35 cellular contexts compared by ENCODE assay signal in the genomic region with DNA sequence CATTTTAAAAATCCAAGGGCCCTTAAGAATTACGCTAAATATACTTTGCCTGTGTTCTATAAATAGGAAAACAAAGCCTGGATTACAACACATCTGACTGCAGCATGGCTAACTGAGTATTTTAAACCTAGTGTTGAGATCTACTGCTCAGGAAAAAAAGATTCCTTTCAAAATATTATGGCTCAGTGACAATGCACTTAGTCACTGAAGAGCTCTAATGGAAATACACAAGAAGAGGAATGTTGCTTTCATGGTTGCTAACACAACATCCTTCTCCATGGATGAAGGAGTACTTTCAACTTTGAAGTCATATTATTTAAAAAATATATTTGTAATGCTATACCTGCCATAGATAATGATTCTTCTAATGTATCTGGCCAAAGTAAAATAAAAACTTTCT.
"Had no signal": no experiment of that assay in that cellular context is flagged by ENCODE, and none has a peak within 500 bp of the region (broad histone marks: within the 10 kb centered on the region; RNA-seq: fewer than 3 reads in every experiment).

No MANE protein-coding gene starts in this region.

- DNase-seq: activated CD4-positive, alpha-beta T cell treated with anti-CD3 and anti-CD28 coated beads for 4 hours; activated CD4-positive, alpha-beta T cell treated with anti-CD3 and anti-CD28 coated beads, Interleukin-2, amount 50 U/mL, for 4 hours; activated CD8-positive, alpha-beta memory T cell treated with anti-CD3 and anti-CD28 coated beads for 24 hours; activated effector memory CD4-positive, alpha-beta T cell treated with anti-CD3 and anti-CD28 coated beads, Interleukin-2, amount 50 U/mL, for 16 hours; activated naive CD4-positive, alpha-beta T cell treated with anti-CD3 and anti-CD28 coated beads for 36 hours; activated naive CD8-positive, alpha-beta T cell treated with anti-CD3 and anti-CD28 coated beads for 36 hours; adrenal gland; aorta; body of pancreas; caudate nucleus; cortex of kidney; gastrocnemius medialis; glutamatergic neuron; left colon; midbrain; naive thymus-derived CD4-positive, alpha-beta T cell; nucleus accumbens; pancreas; stimulated activated CD4-positive, alpha-beta T cell treated with anti-CD3 and anti-CD28 coated beads, Interleukin-2, amount 100 ng/mL, for 24 hours; stimulated activated naive CD4-positive, alpha-beta T cell; T-helper 1 cell; tibial artery; upper lobe of right lung had no signal

- H3K27me3 ChIP-seq: adrenal gland, gastrocnemius medialis, pancreas, right atrium auricular region, suprapubic skin, tibial artery, upper lobe of right lung had no signal

- H3K36me3 ChIP-seq: adrenal gland, gastrocnemius medialis, pancreas, prostate gland, right atrium auricular region, suprapubic skin, tibial artery, upper lobe of right lung had no signal

- H3K4me3 ChIP-seq: adrenal gland, body of pancreas, gastrocnemius medialis, pancreas, prostate gland, right atrium auricular region, smooth muscle cell, suprapubic skin, tibial artery, upper lobe of right lung had no signal

- H3K4me2 ChIP-seq: smooth muscle cell had no signal

- H3K36me3 Mint-ChIP-seq: activated naive CD8-positive, alpha-beta T cell treated with anti-CD3 and anti-CD28 coated beads for 36 hours; memory B cell; naive thymus-derived CD4-positive, alpha-beta T cell had no signal

- H3K27ac Mint-ChIP-seq: activated naive CD4-positive, alpha-beta T cell treated with anti-CD3 and anti-CD28 coated beads for 36 hours; activated naive CD8-positive, alpha-beta T cell treated with anti-CD3 and anti-CD28 coated beads for 36 hours; activated T-helper 1 cell treated with anti-CD3 and anti-CD28 coated beads, Interleukin-12 subunit alpha, Interleukin-12 subunit beta, Interleukin-2, Interleukin-4 antibody, amounts not matched to agents 30 ng/mL and 10 ng/mL and 1 ng/mL, durations not matched to agents 14 hours and 24 hours and 36 hours; memory B cell; naive thymus-derived CD4-positive, alpha-beta T cell; T-helper 2 cell treated with Interferon-gamma antibody and Interleukin-4, amounts not matched to agents 5 μg/mL and 100 μg/mL, for 36 hours had no signal

- H3K27me3 Mint-ChIP-seq: activated naive CD8-positive, alpha-beta T cell treated with anti-CD3 and anti-CD28 coated beads for 36 hours; memory B cell; naive thymus-derived CD4-positive, alpha-beta T cell had no signal

- H3K27ac ChIP-seq: adrenal gland, body of pancreas, gastrocnemius medialis, pancreas, prostate gland, right atrium auricular region, suprapubic skin, tibial artery, upper lobe of right lung, VCaP had no signal

- H3K9me3 Mint-ChIP-seq: activated T-helper 1 cell treated with anti-CD3 and anti-CD28 coated beads, Interleukin-12 subunit alpha, Interleukin-12 subunit beta, Interleukin-2, Interleukin-4 antibody, amounts not matched to agents 30 ng/mL and 10 ng/mL and 1 ng/mL, durations not matched to agents 14 hours and 24 hours and 36 hours; neural crest cell; T-helper 2 cell treated with Interferon-gamma antibody and Interleukin-4, amounts not matched to agents 5 μg/mL and 100 μg/mL, for 36 hours had no signal

- ATAC-seq: body of pancreas; esophagus mucosa; gastrocnemius medialis; left colon; naive thymus-derived CD4-positive, alpha-beta T cell; pancreas; upper lobe of right lung had no signal

- H3K4me1 ChIP-seq: adrenal gland, body of pancreas, gastrocnemius medialis, pancreas, prostate gland, right atrium auricular region, suprapubic skin, tibial artery, upper lobe of right lung had no signal

- H3K4me3 Mint-ChIP-seq: activated naive CD4-positive, alpha-beta T cell treated with anti-CD3 and anti-CD28 coated beads for 36 hours; activated naive CD8-positive, alpha-beta T cell treated with anti-CD3 and anti-CD28 coated beads for 36 hours; activated T-helper 1 cell treated with anti-CD3 and anti-CD28 coated beads, Interleukin-12 subunit alpha, Interleukin-12 subunit beta, Interleukin-2, Interleukin-4 antibody, amounts not matched to agents 30 ng/mL and 10 ng/mL and 1 ng/mL, durations not matched to agents 14 hours and 24 hours and 36 hours; memory B cell; naive thymus-derived CD4-positive, alpha-beta T cell; neural crest cell; T-helper 2 cell treated with Interferon-gamma antibody and Interleukin-4, amounts not matched to agents 5 μg/mL and 100 μg/mL, for 36 hours had no signal

- H3K9me3 ChIP-seq: adrenal gland, body of pancreas, gastrocnemius medialis, pancreas, prostate gland, suprapubic skin, upper lobe of right lung had no signal

- FAIRE-seq: endothelial cell of umbilical vein, keratinocyte, pancreas had no signal

- H3K4me1 Mint-ChIP-seq: activated naive CD8-positive, alpha-beta T cell treated with anti-CD3 and anti-CD28 coated beads for 36 hours; memory B cell; naive thymus-derived CD4-positive, alpha-beta T cell; neural crest cell had no signal
